ENCODE assay signal across 23 cellular contexts in the genomic region with DNA sequence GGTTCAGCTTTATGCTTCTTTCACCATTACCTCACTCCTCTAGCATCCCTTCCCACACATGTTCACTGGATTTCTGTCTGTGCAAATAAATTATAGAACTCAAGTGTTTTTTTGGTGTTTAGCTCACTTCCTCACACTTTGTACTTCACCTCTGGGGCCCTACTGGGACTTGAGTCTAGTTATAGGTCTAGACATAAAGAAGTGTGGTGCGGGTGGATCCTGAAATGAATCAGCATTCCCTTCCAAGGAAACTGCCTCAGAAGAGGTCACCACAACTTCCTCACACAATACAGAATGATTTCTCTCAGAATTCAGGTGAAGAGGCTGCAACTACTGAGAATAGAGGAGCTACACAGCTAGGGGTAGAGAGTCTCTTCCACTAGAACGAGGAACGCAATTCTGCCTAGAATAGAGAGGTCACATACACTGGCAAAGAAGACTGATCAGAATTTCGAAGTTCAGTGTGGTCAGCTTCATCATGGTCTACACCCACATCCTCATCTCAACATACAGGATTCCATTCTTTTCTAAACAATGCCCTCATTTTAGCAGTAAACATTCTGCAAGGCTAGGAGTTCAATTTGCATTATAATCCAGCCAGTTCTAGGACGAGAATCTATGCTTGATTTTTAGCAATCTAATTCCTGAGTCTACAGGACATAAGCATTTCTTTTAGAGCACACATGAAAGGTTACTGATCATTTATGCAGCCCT.
"Had no signal": no experiment of that assay in that cellular context is flagged by ENCODE, and none has a peak within 500 bp of the region (broad histone marks: within the 10 kb centered on the region; RNA-seq: fewer than 3 reads in every experiment).

No MANE protein-coding gene starts in this region.

- ATAC-seq: foreskin keratinocyte; natural killer cell treated with Interleukin-12 subunit alpha and Interleukin-12 subunit beta and Interleukin-15 and Interleukin-18, amount 100 ng/mL, for 72 hours; pancreas; right cardiac atrium had no signal

- H3K27me3 Mint-ChIP-seq: natural killer cell treated with Interleukin-12 subunit alpha and Interleukin-12 subunit beta and Interleukin-15 and Interleukin-18, amount 100 ng/mL, for 72 hours; progenitor cell of endocrine pancreas; stimulated activated naive CD8-positive, alpha-beta T cell treated with anti-CD3 and anti-CD28 coated beads, Interleukin-15, Interleukin-2, amounts not matched to agents 100 ng/mL and 50 ng/mL, for 24 hours had no signal

- H3K4me2 ChIP-seq: hepatocyte, neural progenitor cell had no signal

- H3K27me3 ChIP-seq: colonic mucosa, foreskin keratinocyte, hepatocyte, neural progenitor cell, pancreas, tibial artery, upper lobe of left lung, uterus had no signal

- H3K4me1 Mint-ChIP-seq: endodermal cell, neural progenitor cell had no signal

- H3K4me3 ChIP-seq: colonic mucosa, hepatocyte, left ventricle myocardium inferior, lung, neural progenitor cell, pancreas, tibial artery, upper lobe of left lung, uterus had no signal

- H3K27ac Mint-ChIP-seq: endodermal cell; natural killer cell treated with Interleukin-12 subunit alpha and Interleukin-12 subunit beta and Interleukin-15 and Interleukin-18, amount 100 ng/mL, for 72 hours; neural progenitor cell; progenitor cell of endocrine pancreas; stimulated activated naive CD8-positive, alpha-beta T cell treated with anti-CD3 and anti-CD28 coated beads, Interleukin-15, Interleukin-2, amounts not matched to agents 100 ng/mL and 50 ng/mL, for 24 hours had no signal

- H3K36me3 Mint-ChIP-seq: natural killer cell treated with Interleukin-12 subunit alpha and Interleukin-12 subunit beta and Interleukin-15 and Interleukin-18, amount 100 ng/mL, for 72 hours; neural progenitor cell had no signal

- H3K4me1 ChIP-seq: colonic mucosa, foreskin keratinocyte, left ventricle myocardium inferior, neural progenitor cell, pancreas, tibial artery, upper lobe of left lung, uterus had no signal

- DNase-seq: colonic mucosa; dermis blood vessel endothelial cell; endodermal cell; erythroblast; foreskin keratinocyte; head of caudate nucleus; left ventricle myocardium inferior; mesenchymal stem cell; midbrain; occipital lobe; pancreas; right cardiac atrium; small intestine; stimulated activated CD4-positive, alpha-beta T cell treated with anti-CD3 and anti-CD28 coated beads, Interleukin-12 subunit alpha, Interleukin-12 subunit beta, amount 100 ng/mL, for 4 hours; tibial artery; upper lobe of left lung; uterus had no signal

- H2AFZ ChIP-seq: hepatocyte, neural progenitor cell had no signal

- H3K9me3 ChIP-seq: colonic mucosa, left ventricle myocardium inferior, pancreas, tibial artery, upper lobe of left lung, uterus had no signal

- H3K27ac ChIP-seq: colonic mucosa, foreskin keratinocyte, hepatocyte, left ventricle myocardium inferior, neural progenitor cell, pancreas, tibial artery, upper lobe of left lung, uterus had no signal

- H3K36me3 ChIP-seq: colonic mucosa, left ventricle myocardium inferior, neural progenitor cell, pancreas, tibial artery, upper lobe of left lung, uterus had no signal

- H3K4me3 Mint-ChIP-seq: endodermal cell; natural killer cell treated with Interleukin-12 subunit alpha and Interleukin-12 subunit beta and Interleukin-15 and Interleukin-18, amount 100 ng/mL, for 72 hours; neural progenitor cell; stimulated activated naive CD8-positive, alpha-beta T cell treated with anti-CD3 and anti-CD28 coated beads, Interleukin-15, Interleukin-2, amounts not matched to agents 100 ng/mL and 50 ng/mL, for 24 hours had no signal

- H3K9me3 Mint-ChIP-seq: endodermal cell, neural progenitor cell had no signal

- H3K9ac ChIP-seq: neural progenitor cell had no signal

- H3K79me2 ChIP-seq: hepatocyte had no signal
